15 cellular contexts compared by ENCODE assay signal in genomic region chr7:41576176-41576575, GRCh38.
DNase-seq lines count a peak whose midpoint lies in the region; ATAC-seq, FAIRE-seq and TF ChIP-seq lines count a peak whose summit lies in the region.
"Had no signal": no experiment of that assay in that cellular context is flagged by ENCODE, and none has a peak within 500 bp of the region (broad histone marks: within the 10 kb centered on the region; RNA-seq: fewer than 3 reads in every experiment).

No MANE protein-coding gene starts in this region.

- peaks cover 2% of the 10 kb centered on the region for H3K9me3 Mint-ChIP-seq in astrocyte (ENCODE audit: unreplicated experiment)
- H3K9me3 Mint-ChIP-seq in T-cell: peaks cover 0 to 9% (median 4%) of the 10 kb centered on the region in 3 donors

- peak overlapping the region; percentile 78 for H3K27ac Mint-ChIP-seq in astrocyte (ENCODE audit: unreplicated experiment)
- H3K27ac Mint-ChIP-seq in T-cell: no peak overlapping the region

- H2AFZ ChIP-seq in astrocyte (ENCODE audit: low read depth, low read length): no peak overlapping the region

- no peaks in the 10 kb centered on the region for H3K79me2 ChIP-seq in astrocyte (ENCODE audit: insufficient read depth, low read length)

- no peaks in the 10 kb centered on the region for H3K9me3 ChIP-seq in astrocyte (ENCODE audit: insufficient read depth, low read depth, low read length)

- H3K4me1 ChIP-seq in astrocyte (ENCODE audit: insufficient read depth, low read length): peaks cover 25% of the 10 kb centered on the region

- no peaks in the 10 kb centered on the region for H3K27me3 Mint-ChIP-seq in astrocyte (ENCODE audit: low read depth, unreplicated experiment)
- H3K27me3 Mint-ChIP-seq in T-cell: peaks cover 0 to 3% of the 10 kb centered on the region in 2 donors

- H3K36me3 ChIP-seq in astrocyte (ENCODE audit: insufficient read depth, low read length): no peaks in the 10 kb centered on the region

- CTCF ChIA-PET in T-cell (lab: Charles Lee): no interaction called here

- FAIRE-seq in astrocyte (lab: Jason Lieb, UNC) (no peak), GM12892 (lab: Jason Lieb, UNC) (no peak)
- FAIRE-seq: HepG2 had no signal

- TF ChIP-seq POLR2A in GM12892 (IDR thresholded peaks at IDR 0.05; ENCODE audit: low read depth, low read length): no peak

- H3K4me1 Mint-ChIP-seq in astrocyte (ENCODE audit: low read depth, unreplicated experiment) (peaks cover 40% of the 10 kb centered on the region), T-cell (no peaks in the 10 kb centered on the region)

- POLR2A ChIA-PET in T-cell (lab: Charles Lee): no interaction called here

- H3K4me2 ChIP-seq in astrocyte (ENCODE audit: low read length): no peak overlapping the region
- H3K4me2 ChIP-seq: KMS-11 had no signal

- peak overlapping the region; percentile 42 for H3K27ac ChIP-seq in astrocyte (ENCODE audit: low read depth, low read length)
- H3K27ac ChIP-seq: KMS-11 had no signal

- ATAC-seq in T-cell (replicated peaks in 1 of 4): no peak
- no peak for ATAC-seq in HG02798 (IDR thresholded peaks at IDR 0.05; ENCODE audit: poor library complexity, unreplicated experiment)
- ATAC-seq: HepG2 had no signal

- H3K36me3 Mint-ChIP-seq in astrocyte (ENCODE audit: low read depth, unreplicated experiment) (no peaks in the 10 kb centered on the region), T-cell (no peaks in the 10 kb centered on the region)

- H3K9ac ChIP-seq in astrocyte (ENCODE audit: low read length): no peak overlapping the region
- H3K9ac ChIP-seq: KMS-11 had no signal

- H3K4me3 ChIP-seq in astrocyte (ENCODE audit: insufficient read depth, low read depth, low read length) (no peak overlapping the region), foreskin fibroblast (ENCODE audit: low read depth in 1 of 2, low read length in 2 of 2) (no peak overlapping the region)

- TF ChIP-seq CTCF in astrocyte (IDR thresholded peaks at IDR 0.05; ENCODE audit: insufficient read depth, low read depth, low read length) (no peak), foreskin fibroblast (IDR thresholded peaks at IDR 0.05; ENCODE audit: low read depth, low read length) (no peak)

- no peaks in the 10 kb centered on the region for H4K20me1 ChIP-seq in astrocyte (ENCODE audit: insufficient read depth, low read length)

- H3K4me3 Mint-ChIP-seq in astrocyte (ENCODE audit: unreplicated experiment): no peak overlapping the region
- no peak overlapping the region for H3K4me3 Mint-ChIP-seq in T-cell

- no peaks in the 10 kb centered on the region for H3K27me3 ChIP-seq in astrocyte (ENCODE audit: insufficient read depth, low read length)

- peak; percentile 32 for DNase-seq in M059J (ENCODE audit: low read depth)
- no peak for DNase-seq in astrocyte (ENCODE audit: low read depth)
- peak; percentile 7 to 29 for DNase-seq in foreskin fibroblast
- no peak for DNase-seq in T-cell
- DNase-seq in GM12892 (ENCODE audit: insufficient read length): no peak
- no peak for DNase-seq in NOMO-1 treated with DMSO at 0.1 percent for 48 hours (lab: John Stamatoyannopoulos, UW; ENCODE audit: unreplicated experiment)
- DNase-seq: COR-L47, NCI-H1048, NCI-H146, NCI-H2081 treated with DMSO at 0.1 percent for 48 hours, NCI-H524, RPMI8226 had no signal

Comparison
In these comparisons a context has a peak if more than half of its experiments do, and no peak if none do; other contexts are left out.
1. DNase-seq: peak in M059J (single experiment) and foreskin fibroblast (2 of 2); none in astrocyte (single experiment), T-cell (0 of 34), GM12892 (single experiment) and NOMO-1 treated with DMSO at 0.1 percent for 48 hours (single experiment).